ENCODE assay signal across 8 cellular contexts in the genomic region with DNA sequence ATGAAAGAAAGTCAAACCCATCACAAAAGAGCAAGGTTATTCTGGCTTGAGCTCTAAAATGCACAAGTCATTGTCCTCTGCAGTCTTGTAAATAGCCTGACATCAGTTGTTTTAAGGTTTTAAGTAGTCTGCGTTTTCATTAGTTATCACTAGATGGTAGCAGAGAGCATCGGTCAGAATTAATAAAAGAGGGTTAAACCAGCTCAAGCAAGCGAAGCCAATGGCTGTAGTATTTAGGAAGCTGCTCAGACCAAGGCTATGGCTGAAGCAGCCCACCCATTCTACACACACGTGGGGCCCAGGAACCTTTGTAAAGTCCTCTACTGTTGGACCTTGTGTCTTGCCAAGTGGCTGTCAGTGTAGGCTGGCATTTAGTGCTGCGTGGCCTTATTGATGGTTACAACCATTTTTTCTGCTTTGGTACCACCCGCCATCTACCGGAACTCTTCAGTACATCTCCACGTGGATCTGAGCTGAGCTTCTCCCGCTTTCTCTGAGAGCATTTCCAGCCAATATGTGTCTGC.
A peak's percentile ranks its signal among the peaks of the same experiment; 100 is the strongest.
DNase-seq lines count a peak whose midpoint lies in the region; ATAC-seq and TF ChIP-seq lines count a peak whose summit lies in the region.

No MANE protein-coding gene starts in this region.

- no peak for ATAC-seq in GM18517 (IDR thresholded peaks at IDR 0.05; ENCODE audit: unreplicated experiment)
- no peak for ATAC-seq in GM18505 (IDR thresholded peaks at IDR 0.05; ENCODE audit: unreplicated experiment)

- no peaks in the 10 kb centered on the region for H3K9me3 ChIP-seq in neutrophil

- no peak overlapping the region for H3K4me3 ChIP-seq in fibroblast of pulmonary artery (replicated peaks; ENCODE audit: low read depth, low read length)
- H3K4me3 ChIP-seq in neutrophil (ENCODE audit: low read depth in 1 of 2, low read length in 1 of 2): no peak overlapping the region

- DNase-seq in AG08395 (ENCODE audit: low spot score): peak; percentile 72
- DNase-seq in GM10248 (ENCODE audit: extremely low spot score): peak; percentile 70
- DNase-seq in NCI-H1436 (lab: John Stamatoyannopoulos, UW): peak; percentile 28
- DNase-seq in SW 1271 (lab: John Stamatoyannopoulos, UW): peak; percentile 26 to 72
- DNase-seq in fibroblast of pulmonary artery (ENCODE audit: low read depth): peak; percentile 85

- H3K27ac ChIP-seq in neutrophil: no peak overlapping the region

- H3K36me3 ChIP-seq in neutrophil: no peaks in the 10 kb centered on the region

- POLR2A ChIA-PET in GM10248 (lab: Yijun Ruan, JAX): interaction anchor here (0.5 kb wide), 1 partner anchor 44 kb away, joined by 4 read pairs; no protein-coding TSS in a partner anchor

- TF ChIP-seq CTCF in GM10248 (IDR thresholded peaks at IDR 0.05; ENCODE audit: control extremely low read depth, extremely low read depth, low read depth, missing control alignments) (peak; percentile 62), fibroblast of pulmonary artery (IDR thresholded peaks at IDR 0.05; ENCODE audit: low read length, missing control alignments) (peak; percentile 69), neutrophil (IDR thresholded peaks at IDR 0.05) (peak; percentile 16)

- no peaks in the 10 kb centered on the region for H3K27me3 ChIP-seq in neutrophil

- CTCF ChIA-PET in GM10248 (lab: Yijun Ruan, JAX): interaction anchor here (0.7 to 3.3 kb wide), 32 partner anchors 8 to 293 kb away, joined by 3 to 20 read pairs (median 4); partner anchors contain the start of genes TLE2, ZNF555 and ZNF57

- no peak for TF ChIP-seq POLR2A in GM18505 (IDR thresholded peaks at IDR 0.05; ENCODE audit: borderline replicate concordance, extremely low read depth, insufficient read depth, insufficient read length)

- peaks cover 0 to 5% of the 10 kb centered on the region in 2 experiments for H3K4me1 ChIP-seq in neutrophil (ENCODE audit: control insufficient read depth in 1 of 2, insufficient read depth in 1 of 2, low read depth in 1 of 2, low read length in 1 of 2)

Comparison
In these comparisons a context has a peak if more than half of its experiments do, and no peak if none do; other contexts are left out.
1. DNase-seq: peak in every context shown above with its lines; median percentile 85 in fibroblast of pulmonary artery; 72 in AG08395; 70 in GM10248; 49 in SW 1271; 28 in NCI-H1436.
2. CTCF ChIP-seq: peak in every context shown above with its lines; median percentile 69 in fibroblast of pulmonary artery; 62 in GM10248; 16 in neutrophil.